In the genomic region with DNA sequence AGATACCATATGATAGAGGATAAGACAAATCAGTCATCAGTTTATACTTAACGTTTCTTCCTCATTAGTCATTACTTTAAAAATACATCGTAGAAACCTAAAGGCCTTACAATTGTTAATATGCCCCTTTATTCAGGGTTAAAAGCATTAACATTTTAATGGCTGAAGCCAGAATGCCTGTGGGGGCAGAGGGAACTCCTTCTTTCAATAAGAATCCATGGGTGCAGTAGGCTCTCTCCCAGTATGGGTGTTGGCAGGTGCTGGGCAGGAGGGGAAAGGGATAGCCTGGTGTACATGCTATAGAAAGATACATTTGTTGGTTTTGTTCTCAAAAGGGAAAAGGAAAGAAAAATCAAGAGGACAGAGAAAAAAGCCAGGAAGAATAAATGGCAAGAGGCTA, we compare ENCODE assay signal across 24 cellular contexts.
"Had no signal": no experiment of that assay in that cellular context is flagged by ENCODE, and none has a peak within 500 bp of the region (broad histone marks: within the 10 kb centered on the region; RNA-seq: fewer than 3 reads in every experiment).

No MANE protein-coding gene starts in this region.

- ATAC-seq: K562, T-cell had no signal

- H3K4me3 ChIP-seq: K562, SJSA1, SK-N-MC had no signal

- H3K27me3 ChIP-seq: SJSA1 had no signal

- H3K36me3 Mint-ChIP-seq: IgD-negative memory B cell, T-cell had no signal

- H3K36me3 ChIP-seq: SJSA1 had no signal

- H3K4me1 ChIP-seq: SJSA1 had no signal

- H3K4me2 ChIP-seq: KMS-11 had no signal

- H3K9ac ChIP-seq: KMS-11 had no signal

- H3K27ac ChIP-seq: HL-60, KMS-11, SJSA1, SK-N-MC had no signal

- H3K27me3 Mint-ChIP-seq: T-cell had no signal

- DNase-seq: MV-4-11, NCI-H1092, NCI-H1417 treated with DMSO at 0.1 percent for 48 hours, NCI-H146, NCI-H1694 treated with DMSO at 0.1 percent for 48 hours, NCI-H1930, NCI-H2081, NCI-H2171, NCI-H226, NCI-H446 treated with DMSO at 0.1 percent for 48 hours, NCI-H510A treated with DMSO at 0.1 percent for 48 hours, NCI-H526, NCI-H748 treated with DMSO at 0.1 percent for 48 hours, Right ventricle myocardium superior, RPMI8226, SIG-M5, SW 1271, T-cell had no signal

- H3K4me1 Mint-ChIP-seq: T-cell had no signal

- H3K27ac Mint-ChIP-seq: IgD-negative memory B cell, T-cell had no signal

- H3K4me3 Mint-ChIP-seq: IgD-negative memory B cell, T-cell had no signal
